8 cellular contexts compared by ENCODE assay signal in genomic region chr6:127483399-127484055, GRCh38. TPM values are rescaled to one million over a fixed set of nuclear protein-coding genes. Genes with fewer than 3 reads are reported as not detected.
A peak's percentile ranks its signal among the peaks of the same experiment; 100 is the strongest.
DNase-seq lines count a peak whose midpoint lies in the region; ATAC-seq lines count a peak whose summit lies in the region.

No MANE protein-coding gene starts in this region.

- H3K27me3 Mint-ChIP-seq in activated T-helper 17 cell treated with anti-CD3 and anti-CD28 coated beads, Interleukin-2, amount 50 U/mL, for 72 hours, result no peaks in the 10 kb centered on the region
- H3K27me3 Mint-ChIP-seq in naive thymus-derived CD8-positive, alpha-beta T cell, result peaks cover 0 to 4% (median 0%) of the 10 kb centered on the region in 5 donors

- no peak for DNase-seq in naive thymus-derived CD8-positive, alpha-beta T cell
- no peak for DNase-seq in Ammon's horn (ENCODE audit: low spot score)
- no peak for DNase-seq in DMS53 treated with DMSO at 0.1 percent for 48 hours (lab: John Stamatoyannopoulos, UW; ENCODE audit: unreplicated experiment)
- no peak for DNase-seq in pons (ENCODE audit: low spot score)
- DNase-seq in hippocampal formation (lab: John Stamatoyannopoulos, UW), result no peak

- H3K36me3 Mint-ChIP-seq in activated T-helper 17 cell treated with anti-CD3 and anti-CD28 coated beads, Interleukin-2, amount 50 U/mL, for 72 hours (ENCODE audit: low read depth), result peaks cover 42% of the 10 kb centered on the region
- H3K36me3 Mint-ChIP-seq in naive thymus-derived CD8-positive, alpha-beta T cell, result peaks cover 0 to under 1% (median 0%) of the 10 kb centered on the region in 3 donors

- peak overlapping the region; percentile 79 for H3K4me3 Mint-ChIP-seq in activated T-helper 17 cell treated with anti-CD3 and anti-CD28 coated beads, Interleukin-2, amount 50 U/mL, for 72 hours
- peak overlapping the region; percentile 60 to 84 (median 76) for H3K4me3 Mint-ChIP-seq in naive thymus-derived CD8-positive, alpha-beta T cell

- POLR2A ChIA-PET in naive thymus-derived CD8-positive, alpha-beta T cell (lab: Charles Lee), result interaction anchor here (0.6 kb wide), 1 partner anchor 10 kb away, joined by 4 read pairs; no protein-coding TSS in a partner anchor

- peak overlapping the region; percentile 80 for H3K27ac Mint-ChIP-seq in activated T-helper 17 cell treated with anti-CD3 and anti-CD28 coated beads, Interleukin-2, amount 50 U/mL, for 72 hours
- H3K27ac Mint-ChIP-seq in naive thymus-derived CD8-positive, alpha-beta T cell, result peak overlapping the region in 9 of 10 donors; percentile 34 to 89 (median 60)

- ATAC-seq in GM19452 (IDR thresholded peaks at IDR 0.05; ENCODE audit: unreplicated experiment) (peak; percentile 24), HG03045 (IDR thresholded peaks at IDR 0.05; ENCODE audit: unreplicated experiment) (peak; percentile 6)
- no peak for ATAC-seq in activated T-helper 17 cell treated with anti-CD3 and anti-CD28 coated beads, Interleukin-2, amount 50 U/mL, for 72 hours (replicated peaks)
- ATAC-seq in naive thymus-derived CD8-positive, alpha-beta T cell, result no peak

- H3K9me3 Mint-ChIP-seq in activated T-helper 17 cell treated with anti-CD3 and anti-CD28 coated beads, Interleukin-2, amount 50 U/mL, for 72 hours, result no peaks in the 10 kb centered on the region
- H3K9me3 Mint-ChIP-seq in naive thymus-derived CD8-positive, alpha-beta T cell, result no peaks in the 10 kb centered on the region

- peaks cover 31% of the 10 kb centered on the region for H3K4me1 Mint-ChIP-seq in activated T-helper 17 cell treated with anti-CD3 and anti-CD28 coated beads, Interleukin-2, amount 50 U/mL, for 72 hours
- peaks cover 16 to 22% (median 20%) of the 10 kb centered on the region in 4 donors for H3K4me1 Mint-ChIP-seq in naive thymus-derived CD8-positive, alpha-beta T cell

RNA-seq across cellular contexts. Expression of gene KIAA0408, which starts 24.3 kb away (rescaled TPM):
- total RNA-seq in activated T-helper 17 cell treated with anti-CD3 and anti-CD28 coated beads, Interleukin-2, amount 50 U/mL, for 72 hours, result 10 to 100 TPM; 10.8 to 13.8 TPM
- under 1 TPM; 0.63 to 0.75 TPM for total RNA-seq in naive thymus-derived CD8-positive, alpha-beta T cell
- polyA plus RNA-seq in naive thymus-derived CD8-positive, alpha-beta T cell, result under 1 TPM in 1 of 3 donors, not detected in 2; 0.24 TPM

Comparison
In these comparisons a context has a peak if more than half of its experiments do, and no peak if none do; other contexts are left out.
1. ATAC-seq: peak in GM19452 (single experiment) and HG03045 (single experiment); none in activated T-helper 17 cell treated with anti-CD3 and anti-CD28 coated beads, Interleukin-2, amount 50 U/mL, for 72 hours (single experiment) and naive thymus-derived CD8-positive, alpha-beta T cell (0 of 2).
2. RNA of gene KIAA0408, which starts 24.3 kb away (total RNA-seq): 10.8 to 13.8 TPM in activated T-helper 17 cell treated with anti-CD3 and anti-CD28 coated beads, Interleukin-2, amount 50 U/mL, for 72 hours; 0.63 to 0.75 TPM in naive thymus-derived CD8-positive, alpha-beta T cell; every median in the first group is over 4 times any median in the second.